8 cellular contexts compared by ENCODE assay signal in the genomic region with DNA sequence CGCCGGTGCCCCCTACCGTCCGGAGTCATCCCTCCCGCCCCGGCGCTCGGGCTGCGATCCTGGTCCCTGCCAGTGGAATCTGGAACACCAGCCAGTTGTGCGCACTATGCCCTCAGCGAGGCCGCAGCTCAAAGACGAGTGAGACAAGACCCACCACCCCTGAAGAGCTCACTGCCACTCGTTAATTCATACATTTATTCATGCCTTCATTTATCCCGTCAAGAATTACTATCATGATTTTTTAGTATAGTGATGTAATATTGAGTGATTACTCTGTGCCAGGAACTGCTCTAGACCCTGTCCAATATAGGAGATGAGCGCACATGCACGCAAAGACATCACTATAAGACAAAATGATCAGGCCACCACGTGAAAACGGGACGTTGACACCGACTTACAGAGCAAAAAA. TPM values are rescaled to one million over a fixed set of nuclear protein-coding genes. Genes with fewer than 3 reads are reported as not detected.
DNase-seq lines count a peak whose midpoint lies in the region; ATAC-seq and TF ChIP-seq lines count a peak whose summit lies in the region.

No MANE protein-coding gene starts in this region.

- peak overlapping the region; percentile 95 for H3K27ac ChIP-seq in fibroblast of lung (ENCODE audit: insufficient read depth, low read length)

- peak; percentile 73 to 82 for TF ChIP-seq CTCF in fibroblast of lung (conservative IDR thresholded peaks at IDR 0.05 in 1 of 2, IDR thresholded peaks at IDR 0.05 in 1 of 2; ENCODE audit: low read depth in 1 of 2, low read length in 2 of 2)
- TF ChIP-seq CTCF in nephron progenitor cell (IDR thresholded peaks at IDR 0.05): peak; percentile 76

- peaks cover 33% of the 10 kb centered on the region for H3K79me2 ChIP-seq in fibroblast of lung (ENCODE audit: control insufficient read depth, insufficient read depth, low read length)

- H3K9me3 ChIP-seq in fibroblast of lung (ENCODE audit: control insufficient read depth, insufficient read depth, low read depth, low read length): no peaks in the 10 kb centered on the region

- H4K20me1 ChIP-seq in fibroblast of lung (ENCODE audit: control insufficient read depth, extremely low read depth, insufficient read depth, low read length): no peaks in the 10 kb centered on the region

- H3K4me1 Mint-ChIP-seq in T-helper 2 cell treated with Interferon-gamma antibody and Interleukin-4, amounts not matched to agents 5 μg/mL and 100 μg/mL, for 36 hours (ENCODE audit: low read depth): peaks cover 23% of the 10 kb centered on the region
- peaks cover 21% of the 10 kb centered on the region for H3K4me1 Mint-ChIP-seq in nephron progenitor cell

- no peaks in the 10 kb centered on the region for H3K9me3 Mint-ChIP-seq in T-helper 2 cell treated with Interferon-gamma antibody and Interleukin-4, amounts not matched to agents 5 μg/mL and 100 μg/mL, for 36 hours
- H3K9me3 Mint-ChIP-seq in nephron progenitor cell: peaks cover 5% of the 10 kb centered on the region

- H3K27ac Mint-ChIP-seq in T-helper 2 cell treated with Interferon-gamma antibody and Interleukin-4, amounts not matched to agents 5 μg/mL and 100 μg/mL, for 36 hours: peak overlapping the region; percentile 98
- no peak overlapping the region for H3K27ac Mint-ChIP-seq in nephron progenitor cell

- peaks cover 2% of the 10 kb centered on the region for H3K36me3 Mint-ChIP-seq in T-helper 2 cell treated with Interferon-gamma antibody and Interleukin-4, amounts not matched to agents 5 μg/mL and 100 μg/mL, for 36 hours (ENCODE audit: low read depth)
- H3K36me3 Mint-ChIP-seq in nephron progenitor cell (ENCODE audit: low read depth): peaks cover 20% of the 10 kb centered on the region

- H2AFZ ChIP-seq in fibroblast of lung (ENCODE audit: low read length): no peak overlapping the region

- peaks cover 8% of the 10 kb centered on the region for H3K4me1 ChIP-seq in fibroblast of lung (ENCODE audit: control insufficient read depth, extremely low read depth, insufficient read depth, low read length)

- H3K27me3 ChIP-seq in fibroblast of lung (ENCODE audit: control insufficient read depth, insufficient read depth, low read length): no peaks in the 10 kb centered on the region

- peak overlapping the region; percentile 99 for H3K4me3 Mint-ChIP-seq in T-helper 2 cell treated with Interferon-gamma antibody and Interleukin-4, amounts not matched to agents 5 μg/mL and 100 μg/mL, for 36 hours
- peak overlapping the region; percentile 99 for H3K4me3 Mint-ChIP-seq in nephron progenitor cell

- peak overlapping the region; percentile 96 for H3K9ac ChIP-seq in fibroblast of lung (ENCODE audit: insufficient read depth, low read length)

- peak; percentile 5 for ATAC-seq in HG02623 (IDR thresholded peaks at IDR 0.05; ENCODE audit: unreplicated experiment)

- peak overlapping the region; percentile 51 for H3K4me2 ChIP-seq in fibroblast of lung (ENCODE audit: extremely low read depth, insufficient read depth, low read length)

- no peak for DNase-seq in T-helper 2 cell treated with Interferon-gamma antibody and Interleukin-4, amounts not matched to agents 5 μg/mL and 100 μg/mL, for 36 hours (ENCODE audit: low spot score)
- no peak for DNase-seq in T-helper 2 cell
- DNase-seq in T-helper 9 cell: peak; percentile 75
- DNase-seq in fibroblast of lung (ENCODE audit: low read depth in 2 of 2): peak; percentile 80 to 82
- peak; percentile 90 for DNase-seq in nephron progenitor cell
- no peak for DNase-seq in COLO668 (lab: John Stamatoyannopoulos, UW; ENCODE audit: unreplicated experiment)
- no peak for DNase-seq in NCI-H69 (lab: John Stamatoyannopoulos, UW)

- peaks cover 8% of the 10 kb centered on the region for H3K27me3 Mint-ChIP-seq in T-helper 2 cell treated with Interferon-gamma antibody and Interleukin-4, amounts not matched to agents 5 μg/mL and 100 μg/mL, for 36 hours (ENCODE audit: low read depth)
- H3K27me3 Mint-ChIP-seq in nephron progenitor cell (ENCODE audit: low read depth, poor library complexity): peaks cover 12% of the 10 kb centered on the region

- H3K36me3 ChIP-seq in fibroblast of lung (ENCODE audit: control insufficient read depth, insufficient read depth, low read length): no peaks in the 10 kb centered on the region

- peak overlapping the region; percentile 51 to 93 (median 74) for H3K4me3 ChIP-seq in fibroblast of lung (replicated peaks in 1 of 4; ENCODE audit: control extremely low read depth in 1 of 4, insufficient read depth in 1 of 4, low read depth in 3 of 4, low read length in 4 of 4)

RNA-seq across cellular contexts. Expression of gene PPA2, which starts 0.3 kb away (rescaled TPM):
- total RNA-seq in fibroblast of lung: 74.6 and 76.8 TPM in 2 replicates
- polyA plus RNA-seq in fibroblast of lung: 81.6 and 82.6 TPM in 2 replicates
- 72.1 and 77.5 TPM in 2 replicates for polyA plus RNA-seq in fibroblast of lung (2012)
- 3.7 and 4.1 TPM in 2 replicates for polyA minus RNA-seq in fibroblast of lung (ENCODE audit: low replicate concordance)

Comparison
In these comparisons a context has a peak if more than half of its experiments do, and no peak if none do; other contexts are left out.
1. DNase-seq: peak in T-helper 9 cell (single experiment), fibroblast of lung (2 of 2) and nephron progenitor cell (single experiment); none in T-helper 2 cell treated with Interferon-gamma antibody and Interleukin-4, amounts not matched to agents 5 μg/mL and 100 μg/mL, for 36 hours (single experiment), T-helper 2 cell (0 of 5), COLO668 (single experiment) and NCI-H69 (single experiment).